1 cellular context compared by ENCODE assay signal in the genomic region with DNA sequence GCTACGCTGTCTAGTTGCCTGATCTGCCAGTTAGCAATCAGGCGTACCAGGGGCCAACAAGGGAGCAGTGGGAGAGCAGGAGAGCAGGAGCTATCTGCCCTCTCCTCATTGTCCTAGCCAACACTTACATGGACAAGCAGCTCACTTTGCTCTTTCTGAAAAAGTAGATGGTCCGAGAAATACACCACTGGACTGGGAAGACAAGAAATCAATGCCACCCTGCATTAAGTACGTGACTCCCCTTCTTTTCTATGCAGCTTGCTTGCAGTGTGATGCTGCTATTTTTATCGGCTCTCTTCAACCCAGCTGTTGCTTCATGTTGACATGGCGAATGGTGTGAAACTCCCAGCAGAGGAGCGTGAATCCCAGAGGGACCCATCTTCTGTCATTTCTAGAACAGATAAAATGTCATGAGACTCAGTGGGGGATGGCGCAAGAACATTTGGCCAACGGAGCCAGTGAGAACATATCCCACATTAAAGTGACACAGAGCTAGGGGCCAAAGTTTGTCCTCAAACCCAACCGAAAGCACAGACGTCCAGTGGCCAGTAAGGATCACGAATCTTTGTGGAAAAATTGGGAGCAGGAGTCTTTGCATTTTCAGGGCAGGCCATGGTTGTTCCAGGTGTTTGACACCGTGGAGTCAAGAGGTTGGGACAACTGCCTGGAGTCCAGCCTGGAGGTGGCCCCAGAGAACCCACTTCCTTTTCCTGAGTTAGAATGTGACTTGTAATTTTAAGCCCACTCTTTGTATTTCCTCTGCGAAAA.
A peak's percentile ranks its signal among the peaks of the same experiment; 100 is the strongest.
TF ChIP-seq lines count a peak whose summit lies in the region.

No MANE protein-coding gene starts in this region.

TF ChIP-seq in GM12878, 131 proteins besides CTCF, POLR2A, EP300 and RAD21 (continued from another document and continues in another):
- TF ChIP-seq, protein P1, sequence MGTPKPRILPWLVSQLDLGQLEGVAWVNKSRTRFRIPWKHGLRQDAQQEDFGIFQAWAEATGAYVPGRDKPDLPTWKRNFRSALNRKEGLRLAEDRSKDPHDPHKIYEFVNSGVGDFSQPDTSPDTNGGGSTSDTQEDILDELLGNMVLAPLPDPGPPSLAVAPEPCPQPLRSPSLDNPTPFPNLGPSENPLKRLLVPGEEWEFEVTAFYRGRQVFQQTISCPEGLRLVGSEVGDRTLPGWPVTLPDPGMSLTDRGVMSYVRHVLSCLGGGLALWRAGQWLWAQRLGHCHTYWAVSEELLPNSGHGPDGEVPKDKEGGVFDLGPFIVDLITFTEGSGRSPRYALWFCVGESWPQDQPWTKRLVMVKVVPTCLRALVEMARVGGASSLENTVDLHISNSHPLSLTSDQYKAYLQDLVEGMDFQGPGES (IDR thresholded peaks at IDR 0.05), result no peak
- TF ChIP-seq FOXM1 (IDR thresholded peaks at IDR 0.05; ENCODE audit: low read depth, low read length) (no peak), ESRRA (IDR thresholded peaks at IDR 0.05; ENCODE audit: low read length) (0 out of 2 replicates have a peak, but pooled peaks have one; percentile 18), NR2C1 (IDR thresholded peaks at IDR 0.05) (no peak), RBBP5 (conservative IDR thresholded peaks at IDR 0.05) (peak; percentile 72; the same call in 1 of the 2 replicates), RFX5 (IDR thresholded peaks at IDR 0.05; ENCODE audit: low read depth, low read length) (no peak), KAT2A (conservative IDR thresholded peaks at IDR 0.05; ENCODE audit: control insufficient read depth, low read depth, low read length) (no peak), CBX5 (IDR thresholded peaks at IDR 0.05; ENCODE audit: low read depth) (no peak), ZSCAN29 (IDR thresholded peaks at IDR 0.05) (no peak), TARDBP (IDR thresholded peaks at IDR 0.05; ENCODE audit: borderline replicate concordance) (0 out of 2 replicates have a peak, but pooled peaks have one; percentile 76), HCFC1 (IDR thresholded peaks at IDR 0.05; ENCODE audit: low read length) (no peak), PML (IDR thresholded peaks at IDR 0.05; ENCODE audit: low read length) (no peak), MEF2A (IDR thresholded peaks at IDR 0.05; ENCODE audit: insufficient read depth, low read depth, low read length) (peak; percentile 96), TCF7 (IDR thresholded peaks at IDR 0.05; ENCODE audit: borderline replicate concordance) (peak; percentile 91), STAT3 (IDR thresholded peaks at IDR 0.05; ENCODE audit: low read depth, low read length) (no peak; the same call in 1 of the 2 replicates), POLR2AphosphoS5 (IDR thresholded peaks at IDR 0.05; ENCODE audit: low read length) (peak; percentile 88), ZNF217 (IDR thresholded peaks at IDR 0.05) (peak; percentile 99), ATF7 (IDR thresholded peaks at IDR 0.05; ENCODE audit: low read depth) (peak; percentile 88), TCF3 (IDR thresholded peaks at IDR 0.05; ENCODE audit: borderline replicate concordance, insufficient read depth, low read depth, low read length) (peak; percentile 84; the same call in 1 of the 2 replicates), RUNX3 (IDR thresholded peaks at IDR 0.05; ENCODE audit: low read length) (no peak), IRF4 (IDR thresholded peaks at IDR 0.05; ENCODE audit: low read depth, low read length) (peak; percentile 98), RELA (IDR thresholded peaks at IDR 0.05; ENCODE audit: borderline replicate concordance, partially characterized antibody) (no peak), BRCA1 (IDR thresholded peaks at IDR 0.05; ENCODE audit: low read depth, low read length) (no peak), ETV6 (conservative IDR thresholded peaks at IDR 0.05 in 1 of 2, IDR thresholded peaks at IDR 0.05 in 1 of 2; ENCODE audit: borderline replicate concordance in 1 of 2, low read depth in 1 of 2) (peak in 1 of 2 experiments; percentile 95; a peak in 2 of 4 replicates), NRF1 (conservative IDR thresholded peaks at IDR 0.05; ENCODE audit: low read depth, low read length) (no peak), MYC (IDR thresholded peaks at IDR 0.05; ENCODE audit: insufficient read depth, insufficient read length, insufficient replicate concordance, low read length, severe bottlenecking) (peak; percentile 61), MEF2B (IDR thresholded peaks at IDR 0.05; ENCODE audit: partially characterized antibody, poor library complexity, severe bottlenecking) (peak; percentile 100)
- TF ChIP-seq, protein P2, sequence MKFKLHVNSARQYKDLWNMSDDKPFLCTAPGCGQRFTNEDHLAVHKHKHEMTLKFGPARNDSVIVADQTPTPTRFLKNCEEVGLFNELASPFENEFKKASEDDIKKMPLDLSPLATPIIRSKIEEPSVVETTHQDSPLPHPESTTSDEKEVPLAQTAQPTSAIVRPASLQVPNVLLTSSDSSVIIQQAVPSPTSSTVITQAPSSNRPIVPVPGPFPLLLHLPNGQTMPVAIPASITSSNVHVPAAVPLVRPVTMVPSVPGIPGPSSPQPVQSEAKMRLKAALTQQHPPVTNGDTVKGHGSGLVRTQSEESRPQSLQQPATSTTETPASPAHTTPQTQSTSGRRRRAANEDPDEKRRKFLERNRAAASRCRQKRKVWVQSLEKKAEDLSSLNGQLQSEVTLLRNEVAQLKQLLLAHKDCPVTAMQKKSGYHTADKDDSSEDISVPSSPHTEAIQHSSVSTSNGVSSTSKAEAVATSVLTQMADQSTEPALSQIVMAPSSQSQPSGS (IDR thresholded peaks at IDR 0.05; ENCODE audit: low read length), result no peak
- TF ChIP-seq, protein P3, sequence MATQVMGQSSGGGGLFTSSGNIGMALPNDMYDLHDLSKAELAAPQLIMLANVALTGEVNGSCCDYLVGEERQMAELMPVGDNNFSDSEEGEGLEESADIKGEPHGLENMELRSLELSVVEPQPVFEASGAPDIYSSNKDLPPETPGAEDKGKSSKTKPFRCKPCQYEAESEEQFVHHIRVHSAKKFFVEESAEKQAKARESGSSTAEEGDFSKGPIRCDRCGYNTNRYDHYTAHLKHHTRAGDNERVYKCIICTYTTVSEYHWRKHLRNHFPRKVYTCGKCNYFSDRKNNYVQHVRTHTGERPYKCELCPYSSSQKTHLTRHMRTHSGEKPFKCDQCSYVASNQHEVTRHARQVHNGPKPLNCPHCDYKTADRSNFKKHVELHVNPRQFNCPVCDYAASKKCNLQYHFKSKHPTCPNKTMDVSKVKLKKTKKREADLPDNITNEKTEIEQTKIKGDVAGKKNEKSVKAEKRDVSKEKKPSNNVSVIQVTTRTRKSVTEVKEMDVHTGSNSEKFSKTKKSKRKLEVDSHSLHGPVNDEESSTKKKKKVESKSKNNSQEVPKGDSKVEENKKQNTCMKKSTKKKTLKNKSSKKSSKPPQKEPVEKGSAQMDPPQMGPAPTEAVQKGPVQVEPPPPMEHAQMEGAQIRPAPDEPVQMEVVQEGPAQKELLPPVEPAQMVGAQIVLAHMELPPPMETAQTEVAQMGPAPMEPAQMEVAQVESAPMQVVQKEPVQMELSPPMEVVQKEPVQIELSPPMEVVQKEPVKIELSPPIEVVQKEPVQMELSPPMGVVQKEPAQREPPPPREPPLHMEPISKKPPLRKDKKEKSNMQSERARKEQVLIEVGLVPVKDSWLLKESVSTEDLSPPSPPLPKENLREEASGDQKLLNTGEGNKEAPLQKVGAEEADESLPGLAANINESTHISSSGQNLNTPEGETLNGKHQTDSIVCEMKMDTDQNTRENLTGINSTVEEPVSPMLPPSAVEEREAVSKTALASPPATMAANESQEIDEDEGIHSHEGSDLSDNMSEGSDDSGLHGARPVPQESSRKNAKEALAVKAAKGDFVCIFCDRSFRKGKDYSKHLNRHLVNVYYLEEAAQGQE (IDR thresholded peaks at IDR 0.05; ENCODE audit: low read depth, low read length), result no peak
- TF ChIP-seq, protein P4, sequence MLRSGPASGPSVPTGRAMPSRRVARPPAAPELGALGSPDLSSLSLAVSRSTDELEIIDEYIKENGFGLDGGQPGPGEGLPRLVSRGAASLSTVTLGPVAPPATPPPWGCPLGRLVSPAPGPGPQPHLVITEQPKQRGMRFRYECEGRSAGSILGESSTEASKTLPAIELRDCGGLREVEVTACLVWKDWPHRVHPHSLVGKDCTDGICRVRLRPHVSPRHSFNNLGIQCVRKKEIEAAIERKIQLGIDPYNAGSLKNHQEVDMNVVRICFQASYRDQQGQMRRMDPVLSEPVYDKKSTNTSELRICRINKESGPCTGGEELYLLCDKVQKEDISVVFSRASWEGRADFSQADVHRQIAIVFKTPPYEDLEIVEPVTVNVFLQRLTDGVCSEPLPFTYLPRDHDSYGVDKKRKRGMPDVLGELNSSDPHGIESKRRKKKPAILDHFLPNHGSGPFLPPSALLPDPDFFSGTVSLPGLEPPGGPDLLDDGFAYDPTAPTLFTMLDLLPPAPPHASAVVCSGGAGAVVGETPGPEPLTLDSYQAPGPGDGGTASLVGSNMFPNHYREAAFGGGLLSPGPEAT (IDR thresholded peaks at IDR 0.05; ENCODE audit: low read depth), result peak; percentile 90
- TF ChIP-seq, protein P5, sequence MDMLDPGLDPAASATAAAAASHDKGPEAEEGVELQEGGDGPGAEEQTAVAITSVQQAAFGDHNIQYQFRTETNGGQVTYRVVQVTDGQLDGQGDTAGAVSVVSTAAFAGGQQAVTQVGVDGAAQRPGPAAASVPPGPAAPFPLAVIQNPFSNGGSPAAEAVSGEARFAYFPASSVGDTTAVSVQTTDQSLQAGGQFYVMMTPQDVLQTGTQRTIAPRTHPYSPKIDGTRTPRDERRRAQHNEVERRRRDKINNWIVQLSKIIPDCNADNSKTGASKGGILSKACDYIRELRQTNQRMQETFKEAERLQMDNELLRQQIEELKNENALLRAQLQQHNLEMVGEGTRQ (IDR thresholded peaks at IDR 0.05; ENCODE audit: borderline replicate concordance, low read depth, low read length), result no peak
- TF ChIP-seq, protein P6, sequence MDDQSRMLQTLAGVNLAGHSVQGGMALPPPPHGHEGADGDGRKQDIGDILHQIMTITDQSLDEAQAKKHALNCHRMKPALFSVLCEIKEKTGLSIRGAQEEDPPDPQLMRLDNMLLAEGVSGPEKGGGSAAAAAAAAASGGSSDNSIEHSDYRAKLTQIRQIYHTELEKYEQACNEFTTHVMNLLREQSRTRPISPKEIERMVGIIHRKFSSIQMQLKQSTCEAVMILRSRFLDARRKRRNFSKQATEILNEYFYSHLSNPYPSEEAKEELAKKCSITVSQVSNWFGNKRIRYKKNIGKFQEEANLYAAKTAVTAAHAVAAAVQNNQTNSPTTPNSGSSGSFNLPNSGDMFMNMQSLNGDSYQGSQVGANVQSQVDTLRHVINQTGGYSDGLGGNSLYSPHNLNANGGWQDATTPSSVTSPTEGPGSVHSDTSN (IDR thresholded peaks at IDR 0.05; ENCODE audit: insufficient replicate concordance, low read depth, low read length), result peak; percentile 52
- TF ChIP-seq, protein P7, sequence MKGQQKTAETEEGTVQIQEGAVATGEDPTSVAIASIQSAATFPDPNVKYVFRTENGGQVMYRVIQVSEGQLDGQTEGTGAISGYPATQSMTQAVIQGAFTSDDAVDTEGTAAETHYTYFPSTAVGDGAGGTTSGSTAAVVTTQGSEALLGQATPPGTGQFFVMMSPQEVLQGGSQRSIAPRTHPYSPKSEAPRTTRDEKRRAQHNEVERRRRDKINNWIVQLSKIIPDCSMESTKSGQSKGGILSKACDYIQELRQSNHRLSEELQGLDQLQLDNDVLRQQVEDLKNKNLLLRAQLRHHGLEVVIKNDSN (IDR thresholded peaks at IDR 0.05; ENCODE audit: borderline replicate concordance, extremely low read length, insufficient read depth, low read depth, low read length), result no peak
- TF ChIP-seq, protein P8, sequence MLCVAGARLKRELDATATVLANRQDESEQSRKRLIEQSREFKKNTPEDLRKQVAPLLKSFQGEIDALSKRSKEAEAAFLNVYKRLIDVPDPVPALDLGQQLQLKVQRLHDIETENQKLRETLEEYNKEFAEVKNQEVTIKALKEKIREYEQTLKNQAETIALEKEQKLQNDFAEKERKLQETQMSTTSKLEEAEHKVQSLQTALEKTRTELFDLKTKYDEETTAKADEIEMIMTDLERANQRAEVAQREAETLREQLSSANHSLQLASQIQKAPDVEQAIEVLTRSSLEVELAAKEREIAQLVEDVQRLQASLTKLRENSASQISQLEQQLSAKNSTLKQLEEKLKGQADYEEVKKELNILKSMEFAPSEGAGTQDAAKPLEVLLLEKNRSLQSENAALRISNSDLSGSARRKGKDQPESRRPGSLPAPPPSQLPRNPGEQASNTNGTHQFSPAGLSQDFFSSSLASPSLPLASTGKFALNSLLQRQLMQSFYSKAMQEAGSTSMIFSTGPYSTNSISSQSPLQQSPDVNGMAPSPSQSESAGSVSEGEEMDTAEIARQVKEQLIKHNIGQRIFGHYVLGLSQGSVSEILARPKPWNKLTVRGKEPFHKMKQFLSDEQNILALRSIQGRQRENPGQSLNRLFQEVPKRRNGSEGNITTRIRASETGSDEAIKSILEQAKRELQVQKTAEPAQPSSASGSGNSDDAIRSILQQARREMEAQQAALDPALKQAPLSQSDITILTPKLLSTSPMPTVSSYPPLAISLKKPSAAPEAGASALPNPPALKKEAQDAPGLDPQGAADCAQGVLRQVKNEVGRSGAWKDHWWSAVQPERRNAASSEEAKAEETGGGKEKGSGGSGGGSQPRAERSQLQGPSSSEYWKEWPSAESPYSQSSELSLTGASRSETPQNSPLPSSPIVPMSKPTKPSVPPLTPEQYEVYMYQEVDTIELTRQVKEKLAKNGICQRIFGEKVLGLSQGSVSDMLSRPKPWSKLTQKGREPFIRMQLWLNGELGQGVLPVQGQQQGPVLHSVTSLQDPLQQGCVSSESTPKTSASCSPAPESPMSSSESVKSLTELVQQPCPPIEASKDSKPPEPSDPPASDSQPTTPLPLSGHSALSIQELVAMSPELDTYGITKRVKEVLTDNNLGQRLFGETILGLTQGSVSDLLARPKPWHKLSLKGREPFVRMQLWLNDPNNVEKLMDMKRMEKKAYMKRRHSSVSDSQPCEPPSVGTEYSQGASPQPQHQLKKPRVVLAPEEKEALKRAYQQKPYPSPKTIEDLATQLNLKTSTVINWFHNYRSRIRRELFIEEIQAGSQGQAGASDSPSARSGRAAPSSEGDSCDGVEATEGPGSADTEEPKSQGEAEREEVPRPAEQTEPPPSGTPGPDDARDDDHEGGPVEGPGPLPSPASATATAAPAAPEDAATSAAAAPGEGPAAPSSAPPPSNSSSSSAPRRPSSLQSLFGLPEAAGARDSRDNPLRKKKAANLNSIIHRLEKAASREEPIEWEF (IDR thresholded peaks at IDR 0.05; ENCODE audit: insufficient replicate concordance, low read depth, low read length), result peak; percentile 96
- TF ChIP-seq, protein P9, sequence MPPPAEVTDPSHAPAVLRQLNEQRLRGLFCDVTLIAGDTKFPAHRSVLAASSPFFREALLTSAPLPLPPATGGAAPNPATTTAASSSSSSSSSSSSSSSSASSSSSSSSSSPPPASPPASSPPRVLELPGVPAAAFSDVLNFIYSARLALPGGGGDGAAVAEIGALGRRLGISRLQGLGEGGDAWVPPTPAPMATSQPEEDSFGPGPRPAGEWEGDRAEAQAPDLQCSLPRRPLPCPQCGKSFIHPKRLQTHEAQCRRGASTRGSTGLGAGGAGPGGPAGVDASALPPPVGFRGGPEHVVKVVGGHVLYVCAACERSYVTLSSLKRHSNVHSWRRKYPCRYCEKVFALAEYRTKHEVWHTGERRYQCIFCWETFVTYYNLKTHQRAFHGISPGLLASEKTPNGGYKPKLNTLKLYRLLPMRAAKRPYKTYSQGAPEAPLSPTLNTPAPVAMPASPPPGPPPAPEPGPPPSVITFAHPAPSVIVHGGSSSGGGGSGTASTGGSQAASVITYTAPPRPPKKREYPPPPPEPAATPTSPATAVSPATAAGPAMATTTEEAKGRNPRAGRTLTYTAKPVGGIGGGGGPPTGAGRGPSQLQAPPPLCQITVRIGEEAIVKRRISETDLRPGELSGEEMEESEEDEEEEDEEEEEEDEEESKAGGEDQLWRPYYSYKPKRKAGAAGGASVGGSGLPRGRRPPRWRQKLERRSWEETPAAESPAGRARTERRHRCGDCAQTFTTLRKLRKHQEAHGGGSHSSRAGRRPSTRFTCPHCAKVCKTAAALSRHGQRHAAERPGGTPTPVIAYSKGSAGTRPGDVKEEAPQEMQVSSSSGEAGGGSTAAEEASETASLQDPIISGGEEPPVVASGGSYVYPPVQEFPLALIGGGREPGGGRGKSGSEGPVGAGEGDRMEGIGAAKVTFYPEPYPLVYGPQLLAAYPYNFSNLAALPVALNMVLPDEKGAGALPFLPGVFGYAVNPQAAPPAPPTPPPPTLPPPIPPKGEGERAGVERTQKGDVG (CRISPR knock-in tag; IDR thresholded peaks at IDR 0.05), result no peak
